8 cellular contexts compared by ENCODE assay signal in genomic region chr17:57084802-57085447, GRCh38. TPM values are rescaled to one million over a fixed set of nuclear protein-coding genes. Genes with fewer than 3 reads are reported as not detected.
DNase-seq lines count a peak whose midpoint lies in the region; ATAC-seq and TF ChIP-seq lines count a peak whose summit lies in the region.

AKAP1 (plus strand) TSS chr17:57085246; CDS start chr17:57105465, 20,219 bp downstream.

- H3K4me1 ChIP-seq in mammary epithelial cell (ENCODE audit: insufficient read depth, low read length) = peaks cover 21% of the 10 kb centered on the region

- H2AFZ ChIP-seq in mammary epithelial cell (ENCODE audit: low read depth, low read length) = peak within 1 kb of the TSS; percentile 99

- BruUV-seq in mammary epithelial cell (replicated peaks; lab: Mats Ljungman, UMichigan) = no TSS peak

- in situ Hi-C loops in GM18951 (cut with MboI; ENCODE audit: low sequenced_read_pairs, unreplicated experiment) (no loop called here), mammary epithelial cell (cut with MboI; ENCODE audit: low sequenced_read_pairs in 2 of 2) (no loop called here)

- peak within 1 kb of the TSS; percentile 98 for H3K4me3 ChIP-seq in AG09309 (ENCODE audit: control insufficient read depth, low read depth, low read length)
- peak within 1 kb of the TSS; percentile 77 for H3K4me3 ChIP-seq in WI38 (ENCODE audit: low read depth, low read length)
- H3K4me3 ChIP-seq in mammary epithelial cell (replicated peaks in 1 of 3; ENCODE audit: insufficient read depth in 1 of 3, low read depth in 2 of 3, low read length in 3 of 3) = peak within 1 kb of the TSS; percentile 96 to 98 (median 98)

- peak within 1 kb of the TSS; percentile 91 for H3K27ac ChIP-seq in mammary epithelial cell (ENCODE audit: insufficient read depth, low read depth, low read length)

- DNase-seq in AG09309 (ENCODE audit: low read depth) (peak; percentile 46), NCI-H2227 treated with DMSO at 0.1 percent for 48 hours (lab: John Stamatoyannopoulos, UW) (peak; percentile 93), mammary epithelial cell (peak; percentile 94), iPS-NIHi7 (ENCODE audit: extremely low spot score) (peak; percentile 100), smooth muscle cell of the brain vasculature (ENCODE audit: low read depth, low spot score) (peak; percentile 87)

- H3K4me2 ChIP-seq in mammary epithelial cell (ENCODE audit: insufficient read depth, low read depth, low read length) = peak within 1 kb of the TSS; percentile 98

- dilution Hi-C loops in mammary epithelial cell (cut with HindIII; ENCODE audit: low sequenced_read_pairs) = no loop called here

- peak within 1 kb of the TSS; percentile 95 for H3K9ac ChIP-seq in mammary epithelial cell (ENCODE audit: insufficient read depth, low read length)

- H3K27me3 ChIP-seq in mammary epithelial cell (ENCODE audit: insufficient read depth, low read length) = no peaks in the 10 kb centered on the region

- peak; percentile 87 for ATAC-seq in HG03175 (IDR thresholded peaks at IDR 0.05; ENCODE audit: unreplicated experiment)

- H3K9me3 ChIP-seq in mammary epithelial cell (replicated peaks; ENCODE audit: insufficient read depth, low read length) = no peaks in the 10 kb centered on the region

- H3K36me3 ChIP-seq in mammary epithelial cell (ENCODE audit: insufficient read depth, low read length) = no peaks in the 10 kb centered on the region

- TF ChIP-seq CTCF in AG09309 (IDR thresholded peaks at IDR 0.05; ENCODE audit: control insufficient read depth, insufficient read depth, low read depth, low read length, missing control alignments) (peak; percentile 2), WI38 (IDR thresholded peaks at IDR 0.05; ENCODE audit: low read depth, low read length) (no peak), mammary epithelial cell (conservative IDR thresholded peaks at IDR 0.05 in 1 of 2, IDR thresholded peaks at IDR 0.05 in 1 of 2; ENCODE audit: extremely low read depth in 1 of 2, insufficient read depth in 1 of 2, low read depth in 1 of 2, low read length in 2 of 2) (peak in 1 of 2 donors; percentile 26)

- peak; percentile 95 for TF ChIP-seq POLR2A in GM18951 (IDR thresholded peaks at IDR 0.05; ENCODE audit: extremely low read depth, insufficient read depth, insufficient read length)

- WGBS in mammary epithelial cell (ENCODE audit: low coverage, missing lambda C conversion rate) = 2% methylated on average over 23 of the region's 85 CpGs

- CTCF ChIA-PET in mammary epithelial cell (lab: Charles Lee; ENCODE audit: low non-redundant PET) = interaction anchor here (0.6 kb wide), 1 partner anchor 107 kb away, joined by 9 read pairs; the partner anchor contains the start of gene SCPEP1

- H3K79me2 ChIP-seq in mammary epithelial cell (ENCODE audit: insufficient read depth, low read length) = peaks cover 48% of the 10 kb centered on the region

- intact Hi-C loops in mammary epithelial cell (cut with micrococcal nuclease) = loop anchor here (2.0 to 5.0 kb wide), 2 partner anchors 103 to 124 kb away; partner anchors contain the start of gene COIL

- no peaks in the 10 kb centered on the region for H4K20me1 ChIP-seq in mammary epithelial cell (ENCODE audit: insufficient read depth, low read length)

RNA-seq across cellular contexts. Expression of gene AKAP1, which starts in this region (rescaled TPM):
- total RNA-seq in mammary epithelial cell = 10 to 100 TPM; 31.3 to 33.7 TPM
- 43.5 TPM for polyA plus RNA-seq in mammary epithelial cell
- 157 TPM for polyA minus RNA-seq in mammary epithelial cell

Comparison
In these comparisons a context has a peak if more than half of its experiments do, and no peak if none do; other contexts are left out.
1. Peak in every context shown above with its lines: DNase-seq, ATAC-seq, H3K4me3 ChIP-seq and H3K27ac ChIP-seq.
2. DNase-seq: peak in every context shown above with its lines; median percentile 100 in iPS-NIHi7; 94 in mammary epithelial cell; 93 in NCI-H2227 treated with DMSO at 0.1 percent for 48 hours; 87 in smooth muscle cell of the brain vasculature; 46 in AG09309.